9 cellular contexts compared by ENCODE assay signal in the genomic region with DNA sequence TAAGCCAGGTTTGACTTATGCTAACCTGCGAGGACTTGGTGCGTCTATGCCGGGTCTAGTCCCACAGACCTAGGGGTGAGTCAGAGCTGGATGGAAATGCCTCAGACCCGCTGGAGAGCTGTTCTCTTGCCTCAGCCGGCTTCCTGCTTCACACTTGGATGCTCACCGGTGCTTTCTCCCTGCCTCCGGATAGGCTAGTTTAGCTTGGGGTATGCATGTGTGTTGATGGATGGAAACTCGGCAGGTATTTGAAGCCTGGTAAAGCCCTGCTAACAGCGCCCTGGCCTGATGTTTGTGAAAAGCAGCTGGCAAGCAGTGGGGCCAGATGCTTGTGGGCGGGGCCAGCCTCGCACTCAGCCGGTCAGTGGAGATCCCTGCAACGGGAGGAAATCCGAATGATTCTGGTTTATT. TPM values are rescaled to one million over a fixed set of nuclear protein-coding genes. Genes with fewer than 3 reads are reported as not detected.
A peak's percentile ranks its signal among the peaks of the same experiment; 100 is the strongest.
DNase-seq lines count a peak whose midpoint lies in the region; ATAC-seq, FAIRE-seq and TF ChIP-seq lines count a peak whose summit lies in the region.
"Had no signal": no experiment of that assay in that cellular context is flagged by ENCODE, and none has a peak within 500 bp of the region (broad histone marks: within the 10 kb centered on the region; RNA-seq: fewer than 3 reads in every experiment).

No MANE protein-coding gene starts in this region.

- BruUV-seq in Panc1 (replicated peaks; lab: Mats Ljungman, UMichigan) (no TSS peak), endothelial cell of umbilical vein (replicated peaks; lab: Mats Ljungman, UMichigan) (no TSS peak)

- H3K79me2 ChIP-seq in endothelial cell of umbilical vein (ENCODE audit: control insufficient read depth, insufficient read depth, low read length), result peaks cover 97% of the 10 kb centered on the region

- H3K4me1 Mint-ChIP-seq in activated naive CD4-positive, alpha-beta T cell treated with anti-CD3 and anti-CD28 coated beads for 36 hours (ENCODE audit: low read depth), result peaks cover 71% of the 10 kb centered on the region

- no peaks in the 10 kb centered on the region for H3K9me1 ChIP-seq in endothelial cell of umbilical vein (replicated peaks; ENCODE audit: control insufficient read depth, extremely low read depth, insufficient read depth, low read length)

- CTCF ChIA-PET in activated naive CD4-positive, alpha-beta T cell treated with anti-CD3 and anti-CD28 coated beads for 36 hours (lab: Charles Lee), result interaction anchor here (0.7 kb wide), 1 partner anchor 16 kb away, joined by 3 read pairs; no protein-coding TSS in a partner anchor
- CTCF ChIA-PET in Panc1 (lab: Charles Lee) (interaction anchor here (0.6 kb wide), 1 partner anchor 32 kb away, joined by 15 read pairs; no protein-coding TSS in a partner anchor), endothelial cell of umbilical vein (lab: Charles Lee) (interaction anchor here (0.9 to 2.3 kb wide), 8 partner anchors 9 to 73 kb away, joined by 3 to 10 read pairs (median 4); no protein-coding TSS in a partner anchor)

- H2AFZ ChIP-seq in endothelial cell of umbilical vein (ENCODE audit: low read depth, low read length), result no peak overlapping the region

- peak; percentile 56 to 62 for ATAC-seq in activated naive CD4-positive, alpha-beta T cell treated with anti-CD3 and anti-CD28 coated beads, Interleukin-2, amount 50 U/mL, for 72 hours
- ATAC-seq in Panc1 (peak; percentile 81), GM18498 (IDR thresholded peaks at IDR 0.05; ENCODE audit: unreplicated experiment) (no peak)

- TF ChIP-seq CTCF in Panc1 (IDR thresholded peaks at IDR 0.05) (no peak), endothelial cell of umbilical vein (IDR thresholded peaks at IDR 0.05; ENCODE audit: extremely low read depth in 1 of 2, insufficient read depth in 1 of 2, low read depth in 1 of 2, low read length in 2 of 2) (no peak)

- H3K27ac Mint-ChIP-seq in activated naive CD4-positive, alpha-beta T cell treated with anti-CD3 and anti-CD28 coated beads, Interleukin-2, amount 50 U/mL, for 72 hours, result no peak overlapping the region
- H3K27ac Mint-ChIP-seq in activated naive CD4-positive, alpha-beta T cell treated with anti-CD3 and anti-CD28 coated beads for 36 hours, result no peak overlapping the region

- H3K27me3 ChIP-seq in Panc1 (ENCODE audit: control insufficient read depth, insufficient read depth, low read length), result no peaks in the 10 kb centered on the region
- H3K27me3 ChIP-seq in endothelial cell of umbilical vein (ENCODE audit: control insufficient read depth in 2 of 2, insufficient read depth in 2 of 2, low read length in 2 of 2), result no peaks in the 10 kb centered on the region

- no peak for TF ChIP-seq POLR2A in endothelial cell of umbilical vein (IDR thresholded peaks at IDR 0.05; ENCODE audit: low read depth, low read length)

- H3K36me3 Mint-ChIP-seq in activated naive CD4-positive, alpha-beta T cell treated with anti-CD3 and anti-CD28 coated beads, Interleukin-2, amount 50 U/mL, for 72 hours, result peaks cover 0 to 28% of the 10 kb centered on the region in 2 donors
- peaks cover 24% of the 10 kb centered on the region for H3K36me3 Mint-ChIP-seq in activated naive CD4-positive, alpha-beta T cell treated with anti-CD3 and anti-CD28 coated beads for 36 hours (ENCODE audit: low read depth)

- H3K4me3 ChIP-seq in Panc1 (ENCODE audit: low read depth in 2 of 2, low read length in 2 of 2) (peak overlapping the region in 1 of 2 experiments; percentile 16; a peak in 2 of 4 replicates), endothelial cell of umbilical vein (replicated peaks in 1 of 3; ENCODE audit: insufficient read depth in 1 of 3, low read depth in 1 of 3, low read length in 3 of 3) (no peak overlapping the region), mesodermal cell (ENCODE audit: extremely low read depth, insufficient read depth, low read length, poor library complexity, severe bottlenecking) (no peak overlapping the region)

- peak; percentile 98 for FAIRE-seq in endothelial cell of umbilical vein (lab: Jason Lieb, UNC)
- no peak for FAIRE-seq in urothelium cell line (lab: Jason Lieb, UNC)

- H3K36me3 ChIP-seq in Panc1 (ENCODE audit: control insufficient read depth, insufficient read depth, low read length), result no peaks in the 10 kb centered on the region
- peaks cover 0 to 5% of the 10 kb centered on the region in 2 experiments for H3K36me3 ChIP-seq in endothelial cell of umbilical vein (ENCODE audit: control insufficient read depth in 2 of 2, extremely low read depth in 1 of 2, insufficient read depth in 2 of 2, low read length in 2 of 2)
- H3K36me3 ChIP-seq in mesodermal cell (ENCODE audit: control insufficient read depth, insufficient read depth, low read length), result peaks cover 51% of the 10 kb centered on the region

- no peaks in the 10 kb centered on the region for H3K27me3 Mint-ChIP-seq in activated naive CD4-positive, alpha-beta T cell treated with anti-CD3 and anti-CD28 coated beads for 36 hours (ENCODE audit: low read depth)
- H3K27me3 Mint-ChIP-seq: central memory CD8-positive, alpha-beta T cell had no signal

- dilution Hi-C loops in endothelial cell of umbilical vein (cut with MboI; ENCODE audit: extremely low pct_ligation_motif_present, low sequenced_read_pairs), result no loop called here

- H4K20me1 ChIP-seq in endothelial cell of umbilical vein (replicated peaks; ENCODE audit: control insufficient read depth, extremely low read depth, insufficient read depth, low read length), result peaks cover 16% of the 10 kb centered on the region

- WGBS in mesodermal cell (ENCODE audit: insufficient coverage in 2 of 2), 2 experiments, result 52 to 72% methylated on average over 10 to 13 of the region's 14 CpGs

- in situ Hi-C loops in Panc1 (cut with HindIII; ENCODE audit: low pct_unique_long_range_greater_than_20kb, low sequenced_read_pairs), result no loop called here

- H3K9ac ChIP-seq in endothelial cell of umbilical vein (replicated peaks; ENCODE audit: extremely low read depth, insufficient read depth, low read length), result peak overlapping the region; percentile 17

- intact Hi-C loops in activated naive CD4-positive, alpha-beta T cell treated with anti-CD3 and anti-CD28 coated beads for 36 hours (cut with micrococcal nuclease), result no loop called here
- intact Hi-C loops in Panc1 (cut with micrococcal nuclease; ENCODE audit: unreplicated experiment) (no loop called here), endothelial cell of umbilical vein (cut with micrococcal nuclease) (loop anchor here (1.0 to 2.0 kb wide), 4 partner anchors 16 to 28 kb away; partner anchors contain the start of gene PRRC2B)

- no peak overlapping the region for H3K4me2 ChIP-seq in endothelial cell of umbilical vein (ENCODE audit: insufficient read depth, low read length)

- DNase-seq in activated naive CD4-positive, alpha-beta T cell treated with anti-CD3 and anti-CD28 coated beads, Interleukin-2, amount 50 U/mL, for 72 hours (ENCODE audit: low spot score in 2 of 2), result no peak
- DNase-seq in activated naive CD4-positive, alpha-beta T cell treated with anti-CD3 and anti-CD28 coated beads for 36 hours, result no peak
- no peak for DNase-seq in Panc1 (ENCODE audit: low read depth, low spot score)
- peak; percentile 91 for DNase-seq in endothelial cell of umbilical vein (ENCODE audit: low read depth, low spot score)
- DNase-seq in urothelium cell line (ENCODE audit: low spot score), result peak; percentile 13
- DNase-seq in activated naive CD4-positive, alpha-beta T cell treated with anti-CD3 and anti-CD28 coated beads, Interleukin-2, amount 50 U/mL, for 16 hours, result no peak

- POLR2A ChIA-PET in Panc1 (lab: Charles Lee) (interaction anchor here (0.5 to 0.6 kb wide), 2 partner anchors 27 to 575 kb away, joined by 3 to 7 read pairs; no protein-coding TSS in a partner anchor), endothelial cell of umbilical vein (lab: Charles Lee) (no interaction called here)

- no peaks in the 10 kb centered on the region for H3K9me3 Mint-ChIP-seq in activated naive CD4-positive, alpha-beta T cell treated with anti-CD3 and anti-CD28 coated beads, Interleukin-2, amount 50 U/mL, for 72 hours
- H3K9me3 Mint-ChIP-seq in activated naive CD4-positive, alpha-beta T cell treated with anti-CD3 and anti-CD28 coated beads for 36 hours, result no peaks in the 10 kb centered on the region
- H3K9me3 Mint-ChIP-seq: central memory CD8-positive, alpha-beta T cell had no signal

- H3K9me3 ChIP-seq in Panc1 (ENCODE audit: control insufficient read depth, insufficient read depth, low read depth, low read length) (no peaks in the 10 kb centered on the region), endothelial cell of umbilical vein (replicated peaks; ENCODE audit: control insufficient read depth, insufficient read depth, low read length) (no peaks in the 10 kb centered on the region), mesodermal cell (ENCODE audit: control insufficient read depth, low read length) (no peaks in the 10 kb centered on the region)

- H3K4me3 Mint-ChIP-seq in activated naive CD4-positive, alpha-beta T cell treated with anti-CD3 and anti-CD28 coated beads for 36 hours, result no peak overlapping the region

- H3K27ac ChIP-seq in Panc1 (ENCODE audit: low read length) (peak overlapping the region; percentile 68), endothelial cell of umbilical vein (ENCODE audit: insufficient read depth, low read depth, low read length) (peak overlapping the region; percentile 89), mesodermal cell (ENCODE audit: low read depth, low read length, severe bottlenecking) (peak overlapping the region; percentile 80)

- H3K4me1 ChIP-seq in Panc1 (ENCODE audit: control insufficient read depth, insufficient read depth, low read length) (peaks cover 53% of the 10 kb centered on the region), endothelial cell of umbilical vein (ENCODE audit: control insufficient read depth, extremely low read depth, insufficient read depth, low read length) (peaks cover 42% of the 10 kb centered on the region), mesodermal cell (ENCODE audit: control insufficient read depth, insufficient read depth, low read length, poor library complexity, severe bottlenecking) (peaks cover 46% of the 10 kb centered on the region)

RNA-seq across cellular contexts. Expression of gene PRRC2B, which starts 29.3 kb away (rescaled TPM):
- total RNA-seq in activated naive CD4-positive, alpha-beta T cell treated with anti-CD3 and anti-CD28 coated beads, Interleukin-2, amount 50 U/mL, for 72 hours, result 100 to 1,000 TPM; 138 to 160 TPM
- total RNA-seq in activated naive CD4-positive, alpha-beta T cell treated with anti-CD3 and anti-CD28 coated beads for 36 hours, result 100 to 1,000 TPM; 157 to 171 TPM
- 200 TPM for total RNA-seq in Panc1 (2021; ENCODE audit: unreplicated experiment)
- 124 TPM for polyA plus RNA-seq in Panc1 (2012; ENCODE audit: insufficient read length)
- 248 and 256 TPM in 2 replicates for total RNA-seq in endothelial cell of umbilical vein
- polyA plus RNA-seq in endothelial cell of umbilical vein, result 35.6 and 38.5 TPM in 2 replicates
- 47.2 and 56.3 TPM in 2 replicates for polyA plus RNA-seq in endothelial cell of umbilical vein (2011; cell fraction: cytosol; rRNA removed)
- 186 and 194 TPM in 2 replicates for polyA plus RNA-seq in endothelial cell of umbilical vein (2011; cell fraction: nucleus; rRNA removed)
- 126 and 147 TPM in 2 replicates for polyA plus RNA-seq in endothelial cell of umbilical vein (2012)
- 142 and 143 TPM in 2 replicates for polyA minus RNA-seq in endothelial cell of umbilical vein
- 62.0 TPM for polyA minus RNA-seq in endothelial cell of umbilical vein (2011; cell fraction: cytosol; rRNA and poly(A)+ RNA removed)
- 93.2 and 110 TPM in 2 replicates for polyA minus RNA-seq in endothelial cell of umbilical vein (2011; cell fraction: nucleus; rRNA and poly(A)+ RNA removed)
- 146 TPM for polyA plus RNA-seq in mesodermal cell (2013, experiment 1 of 2)
- polyA plus RNA-seq in mesodermal cell (2013, experiment 2 of 2), result 117 TPM

Comparison
In these comparisons a context has a peak if more than half of its experiments do, and no peak if none do; other contexts are left out.
1. DNase-seq: peak in endothelial cell of umbilical vein (single experiment) and urothelium cell line (single experiment); none in activated naive CD4-positive, alpha-beta T cell treated with anti-CD3 and anti-CD28 coated beads, Interleukin-2, amount 50 U/mL, for 72 hours (0 of 2), activated naive CD4-positive, alpha-beta T cell treated with anti-CD3 and anti-CD28 coated beads for 36 hours (single experiment), Panc1 (single experiment) and activated naive CD4-positive, alpha-beta T cell treated with anti-CD3 and anti-CD28 coated beads, Interleukin-2, amount 50 U/mL, for 16 hours (single experiment).
2. Peak in every context shown above with its lines, with median percentiles within 50 percentile points of each other: H3K27ac ChIP-seq.